11 cellular contexts compared by ENCODE assay signal in genomic region chr10:120963053-120963533, GRCh38.
DNase-seq lines count a peak whose midpoint lies in the region; ATAC-seq and TF ChIP-seq lines count a peak whose summit lies in the region.
"Had no signal": no experiment of that assay in that cellular context is flagged by ENCODE, and none has a peak within 500 bp of the region (broad histone marks: within the 10 kb centered on the region; RNA-seq: fewer than 3 reads in every experiment).

No MANE protein-coding gene starts in this region.

- no peaks in the 10 kb centered on the region for H3K36me3 Mint-ChIP-seq in CD14-positive monocyte
- H3K36me3 Mint-ChIP-seq: activated naive CD8-positive, alpha-beta T cell had no signal

- no peak for TF ChIP-seq CTCF in CD14-positive monocyte (IDR thresholded peaks at IDR 0.05)

- DNase-seq in NCI-H1105 treated with DMSO at 0.1 percent for 48 hours (lab: John Stamatoyannopoulos, UW) (peak; percentile 80), RPMI8226 (peak; percentile 6), iPS-NIHi11 (ENCODE audit: low spot score) (peak; percentile 50), retina (peak; percentile 76), CD14-positive monocyte (ENCODE audit: low spot score) (no peak), GM03348 (ENCODE audit: low spot score) (no peak)
- no peak for DNase-seq in activated CD8-positive, alpha-beta memory T cell treated with anti-CD3 and anti-CD28 coated beads, Interleukin-2, amount 50 U/mL, for 48 hours
- DNase-seq: activated B cell treated with CpG ODN at 0.5 μM for 24 hours, right lobe of liver had no signal

- no peaks in the 10 kb centered on the region for H3K4me1 Mint-ChIP-seq in CD14-positive monocyte
- H3K4me1 Mint-ChIP-seq: activated B cell treated with CpG ODN at 0.5 μM for 24 hours had no signal

- H3K4me3 Mint-ChIP-seq in CD14-positive monocyte: peak overlapping the region in 1 of 2 donors; percentile 60
- H3K4me3 Mint-ChIP-seq: activated B cell treated with CpG ODN at 0.5 μM for 24 hours; activated naive CD8-positive, alpha-beta T cell had no signal

- intact Hi-C loops in CD14-positive monocyte (cut with micrococcal nuclease): no loop called here

- H3K27me3 Mint-ChIP-seq in CD14-positive monocyte (ENCODE audit: low read depth in 3 of 3): peaks cover 72 to 88% (median 86%) of the 10 kb centered on the region in 3 donors

- H3K9me3 Mint-ChIP-seq in CD14-positive monocyte: peaks cover 0 to 7% (median 3%) of the 10 kb centered on the region in 7 donors
- H3K9me3 Mint-ChIP-seq: activated B cell treated with CpG ODN at 0.5 μM for 24 hours had no signal

- no peak overlapping the region for H3K27ac Mint-ChIP-seq in CD14-positive monocyte
- H3K27ac Mint-ChIP-seq: activated B cell treated with CpG ODN at 0.5 μM for 24 hours; activated naive CD8-positive, alpha-beta T cell had no signal

- ATAC-seq in GM21737 (IDR thresholded peaks at IDR 0.05; ENCODE audit: unreplicated experiment): no peak

Comparison
In these comparisons a context has a peak if more than half of its experiments do, and no peak if none do; other contexts are left out.
1. DNase-seq: peak in NCI-H1105 treated with DMSO at 0.1 percent for 48 hours (single experiment), RPMI8226 (single experiment), iPS-NIHi11 (single experiment) and retina (single experiment); none in activated CD8-positive, alpha-beta memory T cell treated with anti-CD3 and anti-CD28 coated beads, Interleukin-2, amount 50 U/mL, for 48 hours (single experiment), CD14-positive monocyte (single experiment) and GM03348 (single experiment).